1 cellular context compared by ENCODE assay signal in genomic region chr9:33816327-33817252, GRCh38.
TF ChIP-seq lines count a peak whose summit lies in the region.

A gene with protein sequence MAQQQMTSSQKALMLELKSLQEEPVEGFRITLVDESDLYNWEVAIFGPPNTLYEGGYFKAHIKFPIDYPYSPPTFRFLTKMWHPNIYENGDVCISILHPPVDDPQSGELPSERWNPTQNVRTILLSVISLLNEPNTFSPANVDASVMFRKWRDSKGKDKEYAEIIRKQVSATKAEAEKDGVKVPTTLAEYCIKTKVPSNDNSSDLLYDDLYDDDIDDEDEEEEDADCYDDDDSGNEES (plus strand): TSS chr9:33817160. CDS start chr9:33817758, 598 bp downstream.

TF ChIP-seq in WTC11, 78 proteins besides CTCF, POLR2A, EP300 and RAD21 (continued from another document):
- TF ChIP-seq, protein P1, sequence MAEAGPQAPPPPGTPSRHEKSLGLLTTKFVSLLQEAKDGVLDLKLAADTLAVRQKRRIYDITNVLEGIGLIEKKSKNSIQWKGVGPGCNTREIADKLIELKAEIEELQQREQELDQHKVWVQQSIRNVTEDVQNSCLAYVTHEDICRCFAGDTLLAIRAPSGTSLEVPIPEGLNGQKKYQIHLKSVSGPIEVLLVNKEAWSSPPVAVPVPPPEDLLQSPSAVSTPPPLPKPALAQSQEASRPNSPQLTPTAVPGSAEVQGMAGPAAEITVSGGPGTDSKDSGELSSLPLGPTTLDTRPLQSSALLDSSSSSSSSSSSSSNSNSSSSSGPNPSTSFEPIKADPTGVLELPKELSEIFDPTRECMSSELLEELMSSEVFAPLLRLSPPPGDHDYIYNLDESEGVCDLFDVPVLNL (CRISPR knock-in tag; IDR thresholded peaks at IDR 0.05; ENCODE audit: borderline replicate concordance, low read depth), result no peak
- TF ChIP-seq FOXP1 (CRISPR knock-in tag; IDR thresholded peaks at IDR 0.05; ENCODE audit: borderline replicate concordance), result 0 out of 2 replicates have a peak, but pooled peaks have one; percentile 70
- no peak for TF ChIP-seq SMAD3 (CRISPR knock-in tag; IDR thresholded peaks at IDR 0.05; ENCODE audit: borderline replicate concordance)
- TF ChIP-seq SP1 (CRISPR knock-in tag; conservative IDR thresholded peaks at IDR 0.05), result peak; percentile 57
- no peak for TF ChIP-seq HMGA2 (CRISPR knock-in tag; IDR thresholded peaks at IDR 0.05)
- TF ChIP-seq ZNF317 (CRISPR knock-in tag; IDR thresholded peaks at IDR 0.05; ENCODE audit: borderline replicate concordance, low read depth), result no peak
- TF ChIP-seq ZNF416 (CRISPR knock-in tag; IDR thresholded peaks at IDR 0.05), result no peak
- TF ChIP-seq ZBTB43 (CRISPR knock-in tag; IDR thresholded peaks at IDR 0.05), result peak; percentile 3; the same call in 1 of the 2 replicates
- no peak for TF ChIP-seq ETV6 (CRISPR knock-in tag; IDR thresholded peaks at IDR 0.05)
- TF ChIP-seq ZNF219 (CRISPR knock-in tag; IDR thresholded peaks at IDR 0.05; ENCODE audit: borderline replicate concordance), result no peak
- TF ChIP-seq SOX15 (CRISPR knock-in tag; IDR thresholded peaks at IDR 0.05), result no peak
- no peak for TF ChIP-seq ATF1 (CRISPR knock-in tag; IDR thresholded peaks at IDR 0.05)
- TF ChIP-seq MYBL2 (CRISPR knock-in tag; IDR thresholded peaks at IDR 0.05), result 0 out of 2 replicates have a peak, but pooled peaks have one; percentile 75
- TF ChIP-seq CREB1 (CRISPR knock-in tag; IDR thresholded peaks at IDR 0.05), result no peak
- no peak for TF ChIP-seq ZNF138 (CRISPR knock-in tag; conservative IDR thresholded peaks at IDR 0.05)
- TF ChIP-seq TEAD4 (CRISPR knock-in tag; IDR thresholded peaks at IDR 0.05), result no peak
- TF ChIP-seq FOXK1 (CRISPR knock-in tag; IDR thresholded peaks at IDR 0.05), result no peak
- no peak for TF ChIP-seq ZNF423 (CRISPR knock-in tag; IDR thresholded peaks at IDR 0.05)
TF ChIP-seq in WTC11: peak in this region for 8.
